In genomic region chr14:50859296-50859624, GRCh38 we compare ENCODE assay signal across 8 cellular contexts. TPM values are rescaled to one million over a fixed set of nuclear protein-coding genes. Genes with fewer than 3 reads are reported as not detected.
DNase-seq lines count a peak whose midpoint lies in the region; ATAC-seq and TF ChIP-seq lines count a peak whose summit lies in the region.

No MANE protein-coding gene starts in this region.

- ATAC-seq in activated T-helper 17 cell treated with anti-CD3 and anti-CD28 coated beads, Interleukin-2, amount 50 U/mL, for 72 hours (replicated peaks): no peak
- ATAC-seq in GM21526 (IDR thresholded peaks at IDR 0.05; ENCODE audit: low FRiP score, unreplicated experiment): no peak

- no peaks in the 10 kb centered on the region for H3K9me3 Mint-ChIP-seq in activated T-helper 17 cell treated with anti-CD3 and anti-CD28 coated beads, Interleukin-2, amount 50 U/mL, for 72 hours

- TF ChIP-seq CTCF in left ventricle myocardium inferior (IDR thresholded peaks at IDR 0.05; ENCODE audit: borderline replicate concordance) (no peak), hepatocyte (IDR thresholded peaks at IDR 0.05; ENCODE audit: poor library complexity) (no peak)

- H3K27me3 ChIP-seq in left ventricle myocardium inferior (ENCODE audit: low read depth) (no peaks in the 10 kb centered on the region), hepatocyte (no peaks in the 10 kb centered on the region)

- no peaks in the 10 kb centered on the region for H3K9me2 ChIP-seq in hepatocyte (replicated peaks; ENCODE audit: insufficient read depth)

- no peak overlapping the region for H3K4me2 ChIP-seq in hepatocyte

- H3K9me3 ChIP-seq in left ventricle myocardium inferior (replicated peaks): no peaks in the 10 kb centered on the region
- no peaks in the 10 kb centered on the region for H3K9me3 ChIP-seq in mesodermal cell (ENCODE audit: control insufficient read depth, low read length)
- no peaks in the 10 kb centered on the region for H3K9me3 ChIP-seq in hepatocyte (ENCODE audit: low read depth)

- no peak overlapping the region for H3K27ac Mint-ChIP-seq in activated T-helper 17 cell treated with anti-CD3 and anti-CD28 coated beads, Interleukin-2, amount 50 U/mL, for 72 hours

- no CpG with 5 or more reads among the region's 1 CpG for WGBS in mesodermal cell (ENCODE audit: insufficient coverage in 2 of 2), 2 experiments
- 29% methylated on average over 1 of the region's 1 CpG for WGBS in hepatocyte (ENCODE audit: low lambda C conversion rate, missing lambda C conversion rate)

- H3K27me3 Mint-ChIP-seq in activated T-helper 17 cell treated with anti-CD3 and anti-CD28 coated beads, Interleukin-2, amount 50 U/mL, for 72 hours: no peaks in the 10 kb centered on the region

- no peak for DNase-seq in left ventricle myocardium inferior
- no peak for DNase-seq in cardiac septum (ENCODE audit: low spot score)
- no peak for DNase-seq in hepatocyte (ENCODE audit: low spot score)
- no peak for DNase-seq in HK-2 (ENCODE audit: unreplicated experiment)
- DNase-seq in Ammon's horn (ENCODE audit: low spot score): no peak

- H3K4me3 Mint-ChIP-seq in activated T-helper 17 cell treated with anti-CD3 and anti-CD28 coated beads, Interleukin-2, amount 50 U/mL, for 72 hours: peak overlapping the region; percentile 90

- no peaks in the 10 kb centered on the region for H3K36me3 Mint-ChIP-seq in activated T-helper 17 cell treated with anti-CD3 and anti-CD28 coated beads, Interleukin-2, amount 50 U/mL, for 72 hours (ENCODE audit: low read depth)

- no peaks in the 10 kb centered on the region for H3K4me1 Mint-ChIP-seq in activated T-helper 17 cell treated with anti-CD3 and anti-CD28 coated beads, Interleukin-2, amount 50 U/mL, for 72 hours

- peaks cover 12% of the 10 kb centered on the region for H3K4me1 ChIP-seq in left ventricle myocardium inferior
- peaks cover 13% of the 10 kb centered on the region for H3K4me1 ChIP-seq in mesodermal cell (ENCODE audit: control insufficient read depth, insufficient read depth, low read length, poor library complexity, severe bottlenecking)
- no peaks in the 10 kb centered on the region for H3K4me1 ChIP-seq in hepatocyte (ENCODE audit: insufficient read depth)

- intact Hi-C loops in left ventricle myocardium inferior (cut with micrococcal nuclease) (no loop called here), cardiac septum (cut with DNase I) (loop anchor here (1.0 kb wide), 1 partner anchor 28 kb away; the partner anchor contains the start of gene NIN)

- H3K4me3 ChIP-seq in left ventricle myocardium inferior: peak overlapping the region; percentile 72
- no peak overlapping the region for H3K4me3 ChIP-seq in mesodermal cell (ENCODE audit: extremely low read depth, insufficient read depth, low read length, poor library complexity, severe bottlenecking)
- H3K4me3 ChIP-seq in hepatocyte: no peak overlapping the region

- H3K36me3 ChIP-seq in left ventricle myocardium inferior (no peaks in the 10 kb centered on the region), mesodermal cell (ENCODE audit: control insufficient read depth, insufficient read depth, low read length) (no peaks in the 10 kb centered on the region), hepatocyte (replicated peaks; ENCODE audit: insufficient read depth, low read depth) (no peaks in the 10 kb centered on the region)

- H3K27ac ChIP-seq in left ventricle myocardium inferior (replicated peaks) (peak overlapping the region; percentile 75), mesodermal cell (ENCODE audit: low read depth, low read length, severe bottlenecking) (peak overlapping the region; percentile 49), hepatocyte (no peak overlapping the region)

- no peaks in the 10 kb centered on the region for H3K79me2 ChIP-seq in hepatocyte

- no peaks in the 10 kb centered on the region for H4K20me1 ChIP-seq in hepatocyte (ENCODE audit: insufficient read depth, poor library complexity, severe bottlenecking)

- H2AFZ ChIP-seq in hepatocyte: no peak overlapping the region

RNA-seq across cellular contexts. Expression of gene ABHD12B, which starts 12.6 kb away (rescaled TPM):
- total RNA-seq in left ventricle myocardium inferior: not detected
- not detected for total RNA-seq in cardiac septum
- total RNA-seq in activated T-helper 17 cell treated with anti-CD3 and anti-CD28 coated beads, Interleukin-2, amount 50 U/mL, for 72 hours: not detected
- polyA plus RNA-seq in mesodermal cell (2013, experiment 1 of 2): not detected
- polyA plus RNA-seq in mesodermal cell (2013, experiment 2 of 2): not detected
- not detected in 2 replicates for total RNA-seq in hepatocyte
- not detected in 2 replicates for polyA plus RNA-seq in hepatocyte

RNA-seq across cellular contexts. Expression of gene NIN, which starts 28.3 kb away (rescaled TPM):
- total RNA-seq in left ventricle myocardium inferior: 27.4 TPM
- total RNA-seq in cardiac septum: 59.2 TPM
- 10 to 100 TPM; 25.9 to 42.2 TPM for total RNA-seq in activated T-helper 17 cell treated with anti-CD3 and anti-CD28 coated beads, Interleukin-2, amount 50 U/mL, for 72 hours
- polyA plus RNA-seq in mesodermal cell (2013, experiment 1 of 2): 17.8 TPM
- 15.1 TPM for polyA plus RNA-seq in mesodermal cell (2013, experiment 2 of 2)
- total RNA-seq in hepatocyte: 9.9 and 11.6 TPM in 2 replicates
- 4.2 and 7.3 TPM in 2 replicates for polyA plus RNA-seq in hepatocyte
